In the genomic region with DNA sequence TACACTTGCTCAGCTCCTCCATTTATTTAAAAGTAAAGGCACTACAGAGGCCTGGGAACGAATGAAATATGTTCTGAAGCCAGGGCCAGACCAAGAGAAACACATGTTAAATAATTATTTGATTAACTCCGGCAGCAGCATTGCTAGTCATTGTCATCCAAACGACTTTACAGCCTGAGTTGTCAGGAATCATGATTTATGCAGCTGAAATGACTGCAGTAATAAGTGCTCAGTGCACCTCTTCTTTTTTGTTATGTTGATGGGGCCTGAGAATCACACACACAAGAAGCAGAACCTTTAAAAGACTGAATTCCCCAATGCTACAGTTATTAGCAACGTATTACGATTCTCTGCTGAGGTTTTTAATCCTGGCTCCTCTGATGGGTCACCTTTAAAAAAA, we compare ENCODE assay signal across 24 cellular contexts. TPM values are rescaled to one million over a fixed set of nuclear protein-coding genes. Genes with fewer than 3 reads are reported as not detected.
DNase-seq lines count a peak whose midpoint lies in the region; ATAC-seq, FAIRE-seq and TF ChIP-seq lines count a peak whose summit lies in the region.
"Had no signal": no experiment of that assay in that cellular context is flagged by ENCODE, and none has a peak within 500 bp of the region (broad histone marks: within the 10 kb centered on the region; RNA-seq: fewer than 3 reads in every experiment).

No MANE protein-coding gene starts in this region.

- ATAC-seq in GM23338 = no peak
- no peak for ATAC-seq in activated B cell treated with CpG ODN at 0.5 μM for 24 hours (ENCODE audit: low read depth)
- ATAC-seq in HG03175 (IDR thresholded peaks at IDR 0.05; ENCODE audit: unreplicated experiment) = no peak
- ATAC-seq: HCT116 had no signal

- TF ChIP-seq CTCF in GM23338 (conservative IDR thresholded peaks at IDR 0.05; ENCODE audit: low read depth in 2 of 2) = no peak
- no peak for TF ChIP-seq CTCF in Loucy (conservative IDR thresholded peaks at IDR 0.05; ENCODE audit: low read length)
- TF ChIP-seq CTCF in activated B cell treated with CpG ODN at 0.5 μM for 24 hours (IDR thresholded peaks at IDR 0.05) = no peak
- TF ChIP-seq CTCF in ovary (IDR thresholded peaks at IDR 0.05) = no peak

- H3K27ac ChIP-seq in GM23338 (ENCODE audit: low read depth) = no peak overlapping the region
- no peak overlapping the region for H3K27ac ChIP-seq in ovary
- H3K27ac ChIP-seq: BLaER1, GM23248, Peyer's patch, SJSA1 had no signal

- H3K27me3 ChIP-seq in GM23338 (ENCODE audit: insufficient read depth) (no peaks in the 10 kb centered on the region), Loucy (ENCODE audit: insufficient read depth, low read length, poor library complexity, severe bottlenecking) (no peaks in the 10 kb centered on the region), ovary (no peaks in the 10 kb centered on the region)
- H3K27me3 ChIP-seq: BLaER1, MG63, Peyer's patch, SJSA1 had no signal

- H3K9me2 ChIP-seq in GM23338 (ENCODE audit: insufficient read depth) = no peaks in the 10 kb centered on the region
- H3K9me2 ChIP-seq in Loucy (replicated peaks; ENCODE audit: low read depth, low read length) = no peaks in the 10 kb centered on the region

- CTCF ChIA-PET in activated B cell treated with CpG ODN at 0.5 μM for 24 hours (lab: Charles Lee) = no interaction called here

- H3K79me2 ChIP-seq in GM23338 (replicated peaks; ENCODE audit: insufficient read depth) (no peaks in the 10 kb centered on the region), Loucy (ENCODE audit: insufficient read depth, low read length) (no peaks in the 10 kb centered on the region)

- H3K27ac Mint-ChIP-seq in GM23338 (no peak overlapping the region), activated B cell treated with CpG ODN at 0.5 μM for 24 hours (peak overlapping the region; percentile 54)
- H3K27ac Mint-ChIP-seq: CD4-positive, alpha-beta T cell; T-helper 1 cell treated with Interleukin-12 subunit alpha and Interleukin-12 subunit beta and Interleukin-4 antibody, amounts not matched to agents 30 μg/mL and 1 μg/mL, for 36 hours had no signal

- H3K9ac ChIP-seq in Loucy (ENCODE audit: low read depth, low read length, poor library complexity, severe bottlenecking) = no peak overlapping the region
- H3K9ac ChIP-seq: BLaER1, GM23248 had no signal

- POLR2A ChIA-PET in activated B cell treated with CpG ODN at 0.5 μM for 24 hours (lab: Charles Lee) = interaction anchor here (0.9 kb wide), 1 partner anchor 50 kb away, joined by 3 read pairs; no protein-coding TSS in a partner anchor

- TF ChIP-seq POLR2A in ovary (IDR thresholded peaks at IDR 0.05) = no peak

- H4K20me1 ChIP-seq in GM23338 (replicated peaks; ENCODE audit: insufficient read depth) (no peaks in the 10 kb centered on the region; the same call in 1 of the 2 replicates), Loucy (ENCODE audit: insufficient read depth, low read length, poor library complexity, severe bottlenecking) (no peaks in the 10 kb centered on the region)
- H4K20me1 ChIP-seq: BLaER1 had no signal

- TF ChIP-seq EP300 in ovary (IDR thresholded peaks at IDR 0.05) = no peak

- intact Hi-C loops in activated B cell treated with CpG ODN at 0.5 μM for 24 hours (cut with micrococcal nuclease) = no loop called here
- intact Hi-C loops in ovary (cut with DNase I) = no loop called here

- H3K36me3 Mint-ChIP-seq in GM23338 (ENCODE audit: low read depth) (no peaks in the 10 kb centered on the region), activated B cell treated with CpG ODN at 0.5 μM for 24 hours (ENCODE audit: low read depth) (peaks cover 9% of the 10 kb centered on the region)

- H3K4me2 ChIP-seq in GM23338 (peak overlapping the region; percentile 63), Loucy (ENCODE audit: low read depth, low read length, poor library complexity, severe bottlenecking) (peak overlapping the region; percentile 49)
- H3K4me2 ChIP-seq: BLaER1 had no signal

- H3F3A ChIP-seq in GM23338 (replicated peaks; ENCODE audit: low read depth) = no peaks in the 10 kb centered on the region
- peaks cover 9% of the 10 kb centered on the region; the same call in 1 of the 2 replicates for H3F3A ChIP-seq in Loucy (ENCODE audit: low read depth)

- H3K4me3 ChIP-seq in GM23338 (no peak overlapping the region), Loucy (ENCODE audit: low read length, poor library complexity, severe bottlenecking) (no peak overlapping the region), ovary (no peak overlapping the region)
- H3K4me3 ChIP-seq: BLaER1, GM23248, MG63, Peyer's patch, SJSA1 had no signal

- H3K4me1 Mint-ChIP-seq in GM23338 = peaks cover 23% of the 10 kb centered on the region
- peaks cover 30% of the 10 kb centered on the region for H3K4me1 Mint-ChIP-seq in activated B cell treated with CpG ODN at 0.5 μM for 24 hours

- no peaks in the 10 kb centered on the region for H3K9me3 ChIP-seq in Loucy (ENCODE audit: insufficient read depth, low read depth, low read length)
- no peaks in the 10 kb centered on the region for H3K9me3 ChIP-seq in ovary
- H3K9me3 ChIP-seq: BLaER1, MG63, Peyer's patch, SJSA1 had no signal

- DNase-seq in GM23338 (ENCODE audit: low spot score) (no peak), NCI-H2227 treated with DMSO at 0.1 percent for 48 hours (lab: John Stamatoyannopoulos, UW) (peak; percentile 57), activated B cell treated with CpG ODN at 0.5 μM for 24 hours (no peak), GM19239 (ENCODE audit: insufficient read length, low spot score) (no peak), ovary (no peak)
- DNase-seq: CD4-positive, alpha-beta T cell; COR-L47; DMS 273 treated with DMSO at 0.1 percent for 48 hours; GM23248; Kasumi-1; MG63; NCI-H2029 treated with DMSO at 0.1 percent for 48 hours; NCI-H2171 treated with DMSO at 0.1 percent for 48 hours; NCI-H446 treated with DMSO at 0.1 percent for 48 hours; NCI-H82; Peyer's patch had no signal

- no peak for FAIRE-seq in GM19239 (lab: Jason Lieb, UNC)
- FAIRE-seq: GM12892 had no signal

- H3K9me3 Mint-ChIP-seq in GM23338 (no peaks in the 10 kb centered on the region), activated B cell treated with CpG ODN at 0.5 μM for 24 hours (peaks cover 3% of the 10 kb centered on the region)
- H3K9me3 Mint-ChIP-seq: CD4-positive, alpha-beta T cell; T-helper 1 cell treated with Interleukin-12 subunit alpha and Interleukin-12 subunit beta and Interleukin-4 antibody, amounts not matched to agents 30 μg/mL and 1 μg/mL, for 36 hours had no signal

- H3K36me3 ChIP-seq in GM23338 (ENCODE audit: insufficient read depth) (no peaks in the 10 kb centered on the region), Loucy (ENCODE audit: insufficient read depth, low read length) (no peaks in the 10 kb centered on the region), ovary (no peaks in the 10 kb centered on the region)
- H3K36me3 ChIP-seq: BLaER1, MG63, Peyer's patch, SJSA1 had no signal

- H3K27me3 Mint-ChIP-seq in GM23338 (ENCODE audit: insufficient read depth, low read depth, poor library complexity) = no peaks in the 10 kb centered on the region
- no peaks in the 10 kb centered on the region for H3K27me3 Mint-ChIP-seq in activated B cell treated with CpG ODN at 0.5 μM for 24 hours
- H3K27me3 Mint-ChIP-seq: CD4-positive, alpha-beta T cell had no signal

- no peak overlapping the region for H3K4me3 Mint-ChIP-seq in GM23338
- H3K4me3 Mint-ChIP-seq in activated B cell treated with CpG ODN at 0.5 μM for 24 hours = no peak overlapping the region
- H3K4me3 Mint-ChIP-seq: CD4-positive, alpha-beta T cell; T-helper 1 cell treated with Interleukin-12 subunit alpha and Interleukin-12 subunit beta and Interleukin-4 antibody, amounts not matched to agents 30 μg/mL and 1 μg/mL, for 36 hours had no signal

- no peak overlapping the region for H2AFZ ChIP-seq in GM23338
- H2AFZ ChIP-seq in Loucy (ENCODE audit: low read length) = no peak overlapping the region
- H2AFZ ChIP-seq: GM23248 had no signal

- 77 to 85% (median 80%) methylated on average over 5 of the region's 5 CpGs for WGBS in ovary, 3 donors

- H3K4me1 ChIP-seq in GM23338 (ENCODE audit: insufficient read depth) (peaks cover 18% of the 10 kb centered on the region), Loucy (ENCODE audit: insufficient read depth, low read length, poor library complexity, severe bottlenecking) (peaks cover 63% of the 10 kb centered on the region), ovary (ENCODE audit: insufficient read depth) (no peaks in the 10 kb centered on the region)

TF ChIP-seq in GM23338, 12 proteins besides CTCF, POLR2A, EP300 and RAD21 (continues in another document):
- TF ChIP-seq POLR2AphosphoS5 (IDR thresholded peaks at IDR 0.05; ENCODE audit: low read depth) (no peak), STAT1 (IDR thresholded peaks at IDR 0.05; ENCODE audit: unreplicated experiment) (no peak), EZH2 (IDR thresholded peaks at IDR 0.05; ENCODE audit: low read depth, unreplicated experiment) (no peak), ZNF114 (CRISPR knock-in tag; IDR thresholded peaks at IDR 0.05) (no peak), NANOG (IDR thresholded peaks at IDR 0.05; ENCODE audit: borderline replicate concordance) (no peak), CREB1 (CRISPR knock-in tag; IDR thresholded peaks at IDR 0.05; ENCODE audit: low read depth) (no peak), ZNF331 (CRISPR knock-in tag; IDR thresholded peaks at IDR 0.05; ENCODE audit: low read depth) (no peak), EZH2phosphoT487 (IDR thresholded peaks at IDR 0.05; ENCODE audit: unreplicated experiment) (no peak), JUNB (IDR thresholded peaks at IDR 0.05; ENCODE audit: unreplicated experiment) (no peak)
- TF ChIP-seq, protein P1, sequence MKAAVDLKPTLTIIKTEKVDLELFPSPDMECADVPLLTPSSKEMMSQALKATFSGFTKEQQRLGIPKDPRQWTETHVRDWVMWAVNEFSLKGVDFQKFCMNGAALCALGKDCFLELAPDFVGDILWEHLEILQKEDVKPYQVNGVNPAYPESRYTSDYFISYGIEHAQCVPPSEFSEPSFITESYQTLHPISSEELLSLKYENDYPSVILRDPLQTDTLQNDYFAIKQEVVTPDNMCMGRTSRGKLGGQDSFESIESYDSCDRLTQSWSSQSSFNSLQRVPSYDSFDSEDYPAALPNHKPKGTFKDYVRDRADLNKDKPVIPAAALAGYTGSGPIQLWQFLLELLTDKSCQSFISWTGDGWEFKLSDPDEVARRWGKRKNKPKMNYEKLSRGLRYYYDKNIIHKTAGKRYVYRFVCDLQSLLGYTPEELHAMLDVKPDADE (IDR thresholded peaks at IDR 0.05) = no peak

RNA-seq across cellular contexts. Expression of gene EPHA4, which starts 58.9 kb away (rescaled TPM):
- total RNA-seq in GM23338 (2014; rRNA removed; shearing (Covaris generic)) = 6.2 and 7.2 TPM in 2 replicates
- polyA plus RNA-seq in GM23338 (2016; fragmentation: Nextera tagmentation; extraction: Ambion mirVana) = 4.1 and 5.5 TPM in 2 replicates
- total RNA-seq in activated B cell treated with CpG ODN at 0.5 μM for 24 hours = 23.9 and 26.4 TPM in 2 replicates
- 10 to 100 TPM; 12.3 to 39.3 (median 25.1) TPM for total RNA-seq in ovary
- polyA plus RNA-seq in ovary = 10 to 100 TPM; 11.3 to 24.9 TPM
- total RNA-seq: G401 had no signal
